In the genomic region with DNA sequence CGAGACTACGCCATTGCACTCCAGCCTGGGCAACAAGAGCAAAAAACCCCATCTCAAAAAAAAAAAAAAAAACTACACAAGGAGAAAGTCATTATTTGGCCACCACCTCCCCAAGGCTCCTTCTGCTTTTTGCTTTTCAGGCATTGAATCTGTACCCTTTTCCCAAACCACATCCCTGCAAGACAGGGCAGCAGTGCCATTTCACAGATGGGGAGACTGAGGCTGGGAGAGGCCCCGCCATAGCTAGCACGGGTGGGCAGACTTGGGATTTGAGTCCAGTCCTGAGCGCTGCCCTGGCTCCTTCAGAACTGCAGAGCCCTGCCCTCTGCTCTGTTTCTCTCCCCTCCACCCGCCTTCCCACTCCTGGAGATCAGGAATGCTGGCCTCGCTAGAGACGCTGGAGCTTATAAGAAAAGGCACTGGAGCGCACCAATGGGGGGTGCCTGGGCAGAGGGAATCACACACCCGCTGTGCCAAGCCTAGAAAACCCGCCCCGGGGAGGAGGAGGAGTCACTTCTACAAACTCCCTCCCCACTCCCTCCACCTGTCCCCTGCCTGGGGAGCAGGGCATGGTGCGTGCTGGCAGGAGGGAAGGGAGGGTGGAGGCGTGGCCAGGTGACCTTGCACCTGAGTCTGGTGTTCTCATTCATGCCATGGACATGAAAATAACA, we compare ENCODE assay signal across 14 cellular contexts. TPM values are rescaled to one million over a fixed set of nuclear protein-coding genes. Genes with fewer than 3 reads are reported as not detected.
A peak's percentile ranks its signal among the peaks of the same experiment; 100 is the strongest.
DNase-seq lines count a peak whose midpoint lies in the region; ATAC-seq and TF ChIP-seq lines count a peak whose summit lies in the region.
"Had no signal": no experiment of that assay in that cellular context is flagged by ENCODE, and none has a peak within 500 bp of the region (broad histone marks: within the 10 kb centered on the region; RNA-seq: fewer than 3 reads in every experiment).

No MANE protein-coding gene starts in this region.

- H3F3A ChIP-seq in PC-3 (ENCODE audit: low read length, unreplicated experiment), result no peaks in the 10 kb centered on the region

- no peaks in the 10 kb centered on the region for H3K79me2 ChIP-seq in PC-3 (ENCODE audit: low read length)

- DNase-seq in DMS53 (lab: John Stamatoyannopoulos, UW) (peak; percentile 63), DMS53 treated with DMSO at 0.1 percent for 48 hours (lab: John Stamatoyannopoulos, UW; ENCODE audit: unreplicated experiment) (no peak), NCI-H345 (lab: John Stamatoyannopoulos, UW) (peak; percentile 76), colonic mucosa (peak; percentile 94), renal cortical epithelial cell (ENCODE audit: low read depth) (peak; percentile 44), PC-3 (no peak), OCI-M2 (lab: John Stamatoyannopoulos, UW; ENCODE audit: unreplicated experiment) (no peak)
- no peak for DNase-seq in stimulated activated CD8-positive, alpha-beta memory T cell treated with anti-CD3 and anti-CD28 coated beads, Interleukin-4, amount 100 ng/mL, for 48 hours
- DNase-seq: 8988T; activated T-cell treated with anti-CD3 and anti-CD28 coated beads, Interleukin-2, amount 50 U/mL, for 24 hours; central memory CD4-positive, alpha-beta T cell; left ventricle myocardium superior; NCI-H1694 treated with DMSO at 0.1 percent for 48 hours had no signal

- intact Hi-C loops in colonic mucosa (cut with DNase I), result no loop called here
- intact Hi-C loops in PC-3 (cut with micrococcal nuclease), result no loop called here

- H3K4me1 ChIP-seq in colonic mucosa (peaks cover 17% of the 10 kb centered on the region), PC-3 (ENCODE audit: insufficient read depth, low read length) (no peaks in the 10 kb centered on the region; the same call in 1 of the 2 replicates)

- no peaks in the 10 kb centered on the region for H3K9me2 ChIP-seq in PC-3 (replicated peaks; ENCODE audit: low read length)

- H3K4me3 ChIP-seq in colonic mucosa (no peak overlapping the region), PC-3 (ENCODE audit: low read length) (no peak overlapping the region)

- H3K27me3 ChIP-seq in colonic mucosa (no peaks in the 10 kb centered on the region), PC-3 (ENCODE audit: low read length) (no peaks in the 10 kb centered on the region)

- H3K9me3 ChIP-seq in colonic mucosa (no peaks in the 10 kb centered on the region), PC-3 (ENCODE audit: low read length) (no peaks in the 10 kb centered on the region)

- POLR2A ChIA-PET in PC-3 (lab: Charles Lee; ENCODE audit: unreplicated experiment), result no interaction called here

- no peak overlapping the region for H2AFZ ChIP-seq in PC-3 (ENCODE audit: low read length)

- TF ChIP-seq CTCF in colonic mucosa (IDR thresholded peaks at IDR 0.05) (no peak), PC-3 (conservative IDR thresholded peaks at IDR 0.05; ENCODE audit: low read depth, low read length) (no peak)

- no peak for ATAC-seq in PC-3
- ATAC-seq: left ventricle myocardium superior had no signal

- H3K9ac ChIP-seq in colonic mucosa (ENCODE audit: low read depth in 2 of 2, low read length in 2 of 2) (peak overlapping the region in 1 of 2 donors; percentile 51), PC-3 (ENCODE audit: low read length) (no peak overlapping the region)

- BruUV-seq in PC-3 (replicated peaks; lab: Mats Ljungman, UMichigan), result no TSS peak

- H3K36me3 ChIP-seq in colonic mucosa (no peaks in the 10 kb centered on the region), PC-3 (ENCODE audit: low read depth, low read length) (no peaks in the 10 kb centered on the region)

- CTCF ChIA-PET in PC-3 (lab: Charles Lee), result no interaction called here

- H3K4me2 ChIP-seq in PC-3 (ENCODE audit: low read length), result no peak overlapping the region

- H3K27ac ChIP-seq in colonic mucosa, result peak overlapping the region; percentile 47
- no peak overlapping the region for H3K27ac ChIP-seq in PC-3 (ENCODE audit: low read length)

- no peaks in the 10 kb centered on the region for H4K20me1 ChIP-seq in PC-3 (ENCODE audit: low read length)

RNA-seq across cellular contexts. Expression of gene TJP3, which starts 17.6 kb away (rescaled TPM):
- total RNA-seq in colonic mucosa (100 to 1,000 TPM; 268 to 296 TPM), renal cortical epithelial cell (1.1 and 11.5 TPM in 2 replicates), PC-3 (2014; rRNA removed) (11.7 and 14.3 TPM in 2 replicates)
- total RNA-seq: fibroblast of villous mesenchyme had no signal

RNA-seq across cellular contexts. Expression of gene PIP5K1C, which starts 25.5 kb away (rescaled TPM):
- 10 to 100 TPM; 22.8 to 31.2 TPM for total RNA-seq in colonic mucosa
- 8.0 and 38.4 TPM in 2 replicates for total RNA-seq in renal cortical epithelial cell
- 16.1 and 21.2 TPM in 2 replicates for total RNA-seq in PC-3 (2014; rRNA removed)

RNA-seq across cellular contexts. Expression of gene APBA3, which starts 35.7 kb away (rescaled TPM):
- total RNA-seq in colonic mucosa (10 to 100 TPM; 21.0 to 29.3 TPM), renal cortical epithelial cell (24.7 and 26.6 TPM in 2 replicates), PC-3 (2014; rRNA removed) (21.4 and 23.9 TPM in 2 replicates)

RNA-seq across cellular contexts. Expression of gene MRPL54, which starts 36.7 kb away (rescaled TPM):
- 10 to 100 TPM; 73.7 to 86.9 TPM for total RNA-seq in colonic mucosa
- total RNA-seq in renal cortical epithelial cell, result 14.9 and 82.8 TPM in 2 replicates
- total RNA-seq in PC-3 (2014; rRNA removed), result 73.9 and 80.8 TPM in 2 replicates

RNA-seq across cellular contexts. Expression of gene RAX2, which starts 46.3 kb away (rescaled TPM):
- total RNA-seq in colonic mucosa (not detected), renal cortical epithelial cell (not detected in 2 replicates), PC-3 (2014; rRNA removed) (not detected in 2 replicates)
- total RNA-seq: fibroblast of villous mesenchyme, left ventricle myocardium superior had no signal

Comparison
In these comparisons a context has a peak if more than half of its experiments do, and no peak if none do; other contexts are left out.
1. DNase-seq: peak in DMS53 (single experiment), NCI-H345 (single experiment), colonic mucosa (single experiment) and renal cortical epithelial cell (single experiment); none in DMS53 treated with DMSO at 0.1 percent for 48 hours (single experiment), PC-3 (single experiment), OCI-M2 (single experiment) and stimulated activated CD8-positive, alpha-beta memory T cell treated with anti-CD3 and anti-CD28 coated beads, Interleukin-4, amount 100 ng/mL, for 48 hours (single experiment).
2. RNA of gene TJP3, which starts 17.6 kb away (total RNA-seq): 268 to 296 TPM in colonic mucosa; 11.7 to 14.3 TPM in PC-3 and 1.1 to 11.5 TPM in renal cortical epithelial cell; every median in the first group is over 10 times any median in the second.